ENCODE assay signal across 1 cellular context in genomic region chr5:93411716-93412115, GRCh38.
TF ChIP-seq lines count a peak whose summit lies in the region.

No MANE protein-coding gene starts in this region.

TF ChIP-seq in GM23338, 12 proteins besides CTCF, POLR2A, EP300 and RAD21 (continued from another document):
- TF ChIP-seq REST (IDR thresholded peaks at IDR 0.05; ENCODE audit: unreplicated experiment) (no peak), POLR2AphosphoS5 (IDR thresholded peaks at IDR 0.05; ENCODE audit: low read depth) (no peak), ZNF114 (CRISPR knock-in tag; IDR thresholded peaks at IDR 0.05) (no peak), ZNF331 (CRISPR knock-in tag; IDR thresholded peaks at IDR 0.05; ENCODE audit: low read depth) (no peak), EZH2 (IDR thresholded peaks at IDR 0.05; ENCODE audit: low read depth, unreplicated experiment) (no peak), CREB1 (CRISPR knock-in tag; IDR thresholded peaks at IDR 0.05; ENCODE audit: low read depth) (no peak)
TF ChIP-seq in GM23338: peak in this region for 0.
